In the genomic region with DNA sequence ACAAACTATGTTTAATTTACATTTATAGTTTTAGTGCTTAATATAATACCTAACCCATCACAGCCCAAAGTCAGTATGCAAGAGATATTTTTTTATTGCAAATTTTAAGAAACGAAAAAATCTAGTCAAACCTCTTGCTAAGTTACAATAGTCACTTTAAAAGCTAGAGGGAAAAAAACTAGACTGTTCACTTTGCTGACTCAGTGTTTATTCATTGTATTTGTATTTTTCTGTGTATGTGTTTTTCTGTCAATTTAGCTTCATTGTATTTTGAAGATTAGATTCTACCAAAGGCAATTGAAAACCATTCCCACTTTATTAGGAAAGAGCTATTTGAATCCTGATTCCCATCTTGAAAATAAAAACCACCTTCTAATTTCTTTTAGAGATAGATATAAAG, we compare ENCODE assay signal across 29 cellular contexts.
"Had no signal": no experiment of that assay in that cellular context is flagged by ENCODE, and none has a peak within 500 bp of the region (broad histone marks: within the 10 kb centered on the region; RNA-seq: fewer than 3 reads in every experiment).

No MANE protein-coding gene starts in this region.

- H3K27ac Mint-ChIP-seq: activated CD4-positive, alpha-beta memory T cell treated with anti-CD3 and anti-CD28 coated beads, Interleukin-2, amount 10 ng/mL, durations not matched to agents 7 days and 5 days; activated CD4-positive, alpha-beta T cell treated with anti-CD3 and anti-CD28 coated beads, Interleukin-2, amount 10 ng/mL, durations not matched to agents 7 days and 5 days; activated naive CD4-positive, alpha-beta T cell treated with anti-CD3 and anti-CD28 coated beads, Interleukin-2, amount 10 ng/mL, durations not matched to agents 7 days and 5 days; activated naive CD4-positive, alpha-beta T cell treated with anti-CD3 and anti-CD28 coated beads, Interleukin-2, amount 50 U/mL, for 72 hours; activated naive CD8-positive, alpha-beta T cell treated with anti-CD3 and anti-CD28 coated beads, Interleukin-2, amount 10 ng/mL, durations not matched to agents 7 days and 5 days; activated T-cell treated with anti-CD3 and anti-CD28 coated beads, Interleukin-2, amount 50 U/mL, for 24 hours; activated T-cell treated with anti-CD3 and anti-CD28 coated beads, Interleukin-2, amount 50 U/mL, for 72 hours; brain; WTC11 had no signal

- H3K9me3 ChIP-seq: ascending aorta, breast epithelium, colonic mucosa had no signal

- H3K9me3 Mint-ChIP-seq: activated CD4-positive, alpha-beta memory T cell treated with anti-CD3 and anti-CD28 coated beads, Interleukin-2, amount 10 ng/mL, durations not matched to agents 7 days and 5 days; activated CD4-positive, alpha-beta T cell treated with anti-CD3 and anti-CD28 coated beads, Interleukin-2, amount 10 ng/mL, durations not matched to agents 7 days and 5 days; activated naive CD4-positive, alpha-beta T cell treated with anti-CD3 and anti-CD28 coated beads, Interleukin-2, amount 10 ng/mL, durations not matched to agents 7 days and 5 days; activated naive CD8-positive, alpha-beta T cell treated with anti-CD3 and anti-CD28 coated beads, Interleukin-2, amount 10 ng/mL, durations not matched to agents 7 days and 5 days; WTC11 had no signal

- H3K4me3 Mint-ChIP-seq: activated CD4-positive, alpha-beta memory T cell treated with anti-CD3 and anti-CD28 coated beads, Interleukin-2, amount 10 ng/mL, durations not matched to agents 7 days and 5 days; activated CD4-positive, alpha-beta T cell treated with anti-CD3 and anti-CD28 coated beads, Interleukin-2, amount 10 ng/mL, durations not matched to agents 7 days and 5 days; activated naive CD4-positive, alpha-beta T cell treated with anti-CD3 and anti-CD28 coated beads, Interleukin-2, amount 10 ng/mL, durations not matched to agents 7 days and 5 days; activated naive CD8-positive, alpha-beta T cell treated with anti-CD3 and anti-CD28 coated beads, Interleukin-2, amount 10 ng/mL, durations not matched to agents 7 days and 5 days; activated T-cell treated with anti-CD3 and anti-CD28 coated beads, Interleukin-2, amount 50 U/mL, for 24 hours; activated T-cell treated with anti-CD3 and anti-CD28 coated beads, Interleukin-2, amount 50 U/mL, for 72 hours; brain; central memory CD8-positive, alpha-beta T cell; WTC11 had no signal

- H3K36me3 ChIP-seq: ascending aorta, breast epithelium, colonic mucosa had no signal

- H3K27ac ChIP-seq: ascending aorta, breast epithelium, colonic mucosa, VCaP had no signal

- H3K36me3 Mint-ChIP-seq: activated naive CD4-positive, alpha-beta T cell treated with anti-CD3 and anti-CD28 coated beads, Interleukin-2, amount 10 ng/mL, durations not matched to agents 7 days and 5 days; activated naive CD4-positive, alpha-beta T cell treated with anti-CD3 and anti-CD28 coated beads, Interleukin-2, amount 50 U/mL, for 72 hours; activated naive CD8-positive, alpha-beta T cell treated with anti-CD3 and anti-CD28 coated beads, Interleukin-2, amount 10 ng/mL, durations not matched to agents 7 days and 5 days; brain; WTC11 had no signal

- H3K4me1 ChIP-seq: ascending aorta, breast epithelium, colonic mucosa had no signal

- H3K4me1 Mint-ChIP-seq: activated CD4-positive, alpha-beta memory T cell treated with anti-CD3 and anti-CD28 coated beads, Interleukin-2, amount 10 ng/mL, durations not matched to agents 7 days and 5 days; activated CD4-positive, alpha-beta T cell treated with anti-CD3 and anti-CD28 coated beads, Interleukin-2, amount 10 ng/mL, durations not matched to agents 7 days and 5 days; activated naive CD4-positive, alpha-beta T cell treated with anti-CD3 and anti-CD28 coated beads, Interleukin-2, amount 10 ng/mL, durations not matched to agents 7 days and 5 days; activated naive CD8-positive, alpha-beta T cell treated with anti-CD3 and anti-CD28 coated beads, Interleukin-2, amount 10 ng/mL, durations not matched to agents 7 days and 5 days; brain; central memory CD8-positive, alpha-beta T cell had no signal

- H3K27me3 ChIP-seq: ascending aorta, breast epithelium, colonic mucosa had no signal

- DNase-seq: activated CD4-positive, alpha-beta memory T cell treated with anti-CD3 and anti-CD28 coated beads, Interleukin-2, amount 10 ng/mL, durations not matched to agents 7 days and 5 days; activated CD4-positive, alpha-beta T cell treated with anti-CD3 and anti-CD28 coated beads for 1 hour; activated CD4-positive, alpha-beta T cell treated with anti-CD3 and anti-CD28 coated beads for 4 hours; activated CD4-positive, alpha-beta T cell treated with anti-CD3 and anti-CD28 coated beads, Interleukin-2, amount 10 ng/mL, durations not matched to agents 7 days and 5 days; activated CD4-positive, alpha-beta T cell treated with anti-CD3 and anti-CD28 coated beads, Interleukin-2, amount 50 U/mL, for 4 hours; activated CD8-positive, alpha-beta memory T cell treated with anti-CD3 and anti-CD28 coated beads, Interleukin-2, amount 50 U/mL, for 48 hours; activated gamma-delta T cell; activated naive CD4-positive, alpha-beta T cell; activated naive CD4-positive, alpha-beta T cell treated with anti-CD3 and anti-CD28 coated beads, Interleukin-2, amount 10 ng/mL, durations not matched to agents 7 days and 5 days; activated naive CD8-positive, alpha-beta T cell treated with anti-CD3 and anti-CD28 coated beads, Interleukin-2, amount 10 ng/mL, durations not matched to agents 7 days and 5 days; activated T-cell treated with anti-CD3 and anti-CD28 coated beads for 4 hours; activated T-cell treated with anti-CD3 and anti-CD28 coated beads, Interleukin-2, amount 50 U/mL, for 24 hours; activated T-cell treated with anti-CD3 and anti-CD28 coated beads, Interleukin-2, amount 50 U/mL, for 72 hours; colonic mucosa; effector CD8-positive, alpha-beta T cell; foreskin fibroblast; head of caudate nucleus; T-helper 2 cell had no signal

- ATAC-seq: activated naive CD4-positive, alpha-beta T cell treated with anti-CD3 and anti-CD28 coated beads, Interleukin-2, amount 50 U/mL, for 72 hours; activated T-cell treated with anti-CD3 and anti-CD28 coated beads, Interleukin-2, amount 50 U/mL, for 72 hours; esophagus mucosa; WTC11 had no signal

- H3K4me3 ChIP-seq: ascending aorta, breast epithelium, colonic mucosa had no signal

- H3K27me3 Mint-ChIP-seq: activated CD4-positive, alpha-beta memory T cell treated with anti-CD3 and anti-CD28 coated beads, Interleukin-2, amount 10 ng/mL, durations not matched to agents 7 days and 5 days; activated CD4-positive, alpha-beta T cell treated with anti-CD3 and anti-CD28 coated beads, Interleukin-2, amount 10 ng/mL, durations not matched to agents 7 days and 5 days; activated naive CD4-positive, alpha-beta T cell treated with anti-CD3 and anti-CD28 coated beads, Interleukin-2, amount 10 ng/mL, durations not matched to agents 7 days and 5 days; activated naive CD8-positive, alpha-beta T cell treated with anti-CD3 and anti-CD28 coated beads, Interleukin-2, amount 10 ng/mL, durations not matched to agents 7 days and 5 days; activated T-cell treated with anti-CD3 and anti-CD28 coated beads, Interleukin-2, amount 50 U/mL, for 24 hours; central memory CD8-positive, alpha-beta T cell had no signal

- FAIRE-seq: endometrium, endothelial cell of umbilical vein, frontal cortex had no signal
